Comparison of ENCODE assay signal across 8 cellular contexts in the genomic region with DNA sequence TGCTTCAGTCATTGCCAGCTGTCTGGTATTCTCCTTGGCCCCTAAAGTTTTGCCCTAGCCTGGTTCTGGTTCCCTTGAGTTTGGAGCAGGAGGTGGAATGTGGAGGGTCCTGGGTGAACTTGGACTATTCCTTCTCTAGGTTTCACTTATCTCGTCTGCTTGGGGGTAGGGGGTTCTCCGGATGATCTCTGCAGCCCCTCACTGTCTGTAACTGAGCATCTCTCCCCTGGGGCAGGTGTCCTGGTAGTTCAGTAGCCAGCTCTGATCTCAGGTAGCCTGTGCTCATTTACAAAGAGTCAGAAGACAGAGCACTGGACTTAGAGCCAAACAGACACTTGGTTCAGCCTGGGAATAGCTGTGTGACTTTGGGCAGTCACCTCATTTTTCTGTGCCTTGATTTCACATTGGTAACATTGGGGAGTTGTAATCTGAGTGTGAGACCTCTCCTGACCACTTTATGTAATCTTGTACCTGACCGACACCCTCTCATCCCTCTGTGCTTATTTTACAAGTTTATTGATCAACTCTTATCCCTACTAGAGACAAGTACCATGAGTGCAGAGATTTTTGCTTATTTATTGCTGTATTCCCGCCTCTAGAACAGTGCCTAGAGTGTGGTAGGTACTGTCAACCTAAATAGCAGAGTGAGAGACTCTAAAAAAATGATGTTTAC.
DNase-seq lines count a peak whose midpoint lies in the region; ATAC-seq and TF ChIP-seq lines count a peak whose summit lies in the region.

No MANE protein-coding gene starts in this region.

- H3K9me3 ChIP-seq in HUES48 (ENCODE audit: control insufficient read depth, insufficient read depth, low read length) (no peaks in the 10 kb centered on the region), muscle layer of duodenum (ENCODE audit: control insufficient read depth in 1 of 2, low read length in 2 of 2) (no peaks in the 10 kb centered on the region)

- H3K36me3 ChIP-seq in HUES48 (ENCODE audit: control insufficient read depth, insufficient read depth, low read length) (no peaks in the 10 kb centered on the region), muscle layer of duodenum (ENCODE audit: control insufficient read depth in 1 of 2, insufficient read depth in 2 of 2, low read length in 2 of 2) (no peaks in the 10 kb centered on the region)

- H3K4me3 ChIP-seq in AG09309 (ENCODE audit: control insufficient read depth, low read depth, low read length) (peak overlapping the region; percentile 93), HUES48 (ENCODE audit: low read depth, low read length) (peak overlapping the region; percentile 82), muscle layer of duodenum (ENCODE audit: low read depth in 1 of 2, low read length in 2 of 2) (peak overlapping the region; percentile 84 to 88)

- H3K4me1 Mint-ChIP-seq in central memory CD8-positive, alpha-beta T cell = peaks cover 40% of the 10 kb centered on the region

- H3K4me1 ChIP-seq in HUES48 (ENCODE audit: control insufficient read depth, insufficient read depth, low read length) (peaks cover 19% of the 10 kb centered on the region), muscle layer of duodenum (ENCODE audit: control insufficient read depth in 1 of 2, insufficient read depth in 2 of 2, low read length in 2 of 2) (peaks cover 9 to 20% of the 10 kb centered on the region in 2 donors)

- H3K27me3 ChIP-seq in HUES48 (ENCODE audit: control insufficient read depth, insufficient read depth, low read length) = no peaks in the 10 kb centered on the region
- no peaks in the 10 kb centered on the region for H3K27me3 ChIP-seq in muscle layer of duodenum (ENCODE audit: low read depth, low read length)

- no peaks in the 10 kb centered on the region for H3K27me3 Mint-ChIP-seq in central memory CD8-positive, alpha-beta T cell

- peak overlapping the region; percentile 95 for H3K27ac ChIP-seq in HUES48 (ENCODE audit: low read depth, low read length)
- peak overlapping the region; percentile 90 for H3K27ac ChIP-seq in muscle layer of duodenum (ENCODE audit: low read length)

- TF ChIP-seq CTCF in AG09309 (IDR thresholded peaks at IDR 0.05; ENCODE audit: control insufficient read depth, insufficient read depth, low read depth, low read length, missing control alignments) = no peak

- no peaks in the 10 kb centered on the region for H3K9me3 Mint-ChIP-seq in central memory CD8-positive, alpha-beta T cell

- H3K36me3 Mint-ChIP-seq in central memory CD8-positive, alpha-beta T cell (ENCODE audit: insufficient read depth) = peaks cover 11% of the 10 kb centered on the region

- peak overlapping the region; percentile 98 for H3K4me3 Mint-ChIP-seq in central memory CD8-positive, alpha-beta T cell

- ATAC-seq in central memory CD8-positive, alpha-beta T cell (replicated peaks; ENCODE audit: extremely low read depth, poor library complexity, severe bottlenecking) = no peak
- ATAC-seq in HG03139 (IDR thresholded peaks at IDR 0.05; ENCODE audit: unreplicated experiment) = no peak

- peak overlapping the region; percentile 74 for H3K9ac ChIP-seq in HUES48 (ENCODE audit: low read depth, low read length)

- DNase-seq in AG09309 (ENCODE audit: low read depth) = no peak
- DNase-seq in central memory CD8-positive, alpha-beta T cell (ENCODE audit: low spot score in 2 of 2) = no peak
- DNase-seq in NCI-H1417 treated with DMSO at 0.1 percent for 48 hours (lab: John Stamatoyannopoulos, UW) = no peak
- no peak for DNase-seq in putamen (ENCODE audit: low spot score)
- no peak for DNase-seq in anterior cingulate cortex (lab: John Stamatoyannopoulos, UW)

- H3K27ac Mint-ChIP-seq in central memory CD8-positive, alpha-beta T cell (ENCODE audit: low read depth) = peak overlapping the region; percentile 94
